13 cellular contexts compared by ENCODE assay signal in the genomic region with DNA sequence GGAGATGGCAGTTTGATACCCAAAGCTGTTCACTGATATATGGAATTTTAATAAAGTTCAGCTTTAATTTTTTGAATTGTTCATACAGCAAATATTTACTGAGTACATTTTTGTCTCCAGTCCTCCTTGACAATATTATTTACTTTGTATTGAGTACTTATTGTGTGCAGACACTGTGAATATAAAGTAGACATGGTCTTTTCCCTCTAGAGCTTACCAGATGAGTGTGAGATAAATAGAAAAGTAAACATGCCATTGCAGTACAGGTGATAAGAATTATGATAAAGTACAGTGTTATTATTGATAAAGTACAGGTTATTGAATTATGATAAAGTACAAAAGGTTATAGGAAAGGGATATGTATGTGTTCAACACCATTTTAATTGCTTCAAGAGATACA. TPM values are rescaled to one million over a fixed set of nuclear protein-coding genes. Genes with fewer than 3 reads are reported as not detected.
A peak's percentile ranks its signal among the peaks of the same experiment; 100 is the strongest.
DNase-seq lines count a peak whose midpoint lies in the region; TF ChIP-seq lines count a peak whose summit lies in the region.
"Had no signal": no experiment of that assay in that cellular context is flagged by ENCODE, and none has a peak within 500 bp of the region (broad histone marks: within the 10 kb centered on the region; RNA-seq: fewer than 3 reads in every experiment).

No MANE protein-coding gene starts in this region.

- H3K4me3 ChIP-seq in AG04450 (ENCODE audit: low read depth, low read length) (peak overlapping the region; percentile 3; the same call in 1 of the 2 replicates), GM06990 (replicated peaks; ENCODE audit: low read depth, low read length) (peak overlapping the region; percentile 95; the same call in 1 of the 2 replicates), foreskin fibroblast (ENCODE audit: low read depth in 1 of 2, low read length in 2 of 2) (peak overlapping the region; percentile 85 to 86)

- H3K9me3 ChIP-seq in AG04450 (ENCODE audit: control insufficient read depth, insufficient read depth, low read length) = no peaks in the 10 kb centered on the region; the same call in 1 of the 2 replicates

- no peak for DNase-seq in AG04450 (ENCODE audit: low read depth, low spot score)
- no peak for DNase-seq in GM06990 (ENCODE audit: extremely low read depth, insufficient read length)
- no peak for DNase-seq in foreskin fibroblast
- no peak for DNase-seq in AG08396 (ENCODE audit: low spot score)
- DNase-seq in stimulated activated CD4-positive, alpha-beta T cell treated with anti-CD3 and anti-CD28 coated beads, Interleukin-12 subunit alpha, Interleukin-12 subunit beta, amount 100 ng/mL, for 4 hours = no peak
- DNase-seq in ACHN = no peak
- DNase-seq in SHP77 treated with DMSO at 0.1 percent for 48 hours (lab: John Stamatoyannopoulos, UW) = no peak
- DNase-seq: foreskin keratinocyte; left cardiac atrium; NCI-H1105 treated with DMSO at 0.1 percent for 48 hours; stimulated activated CD4-positive, alpha-beta T cell treated with anti-CD3 and anti-CD28 coated beads, Interleukin-4, amount 100 ng/mL, for 4 hours; substantia nigra had no signal

- TF ChIP-seq CTCF in AG04450 (IDR thresholded peaks at IDR 0.05; ENCODE audit: low read depth, low read length) (no peak), GM06990 (IDR thresholded peaks at IDR 0.05; ENCODE audit: insufficient read depth, low read length, poor library complexity, severe bottlenecking) (no peak), VCaP (conservative IDR thresholded peaks at IDR 0.05) (no peak), foreskin fibroblast (IDR thresholded peaks at IDR 0.05; ENCODE audit: low read depth, low read length) (no peak)

- H3K27ac ChIP-seq in AG04450 (ENCODE audit: low read depth, low read length) = no peak overlapping the region
- H3K27ac ChIP-seq in VCaP = peak overlapping the region; percentile 94; the same call in 1 of the 2 replicates

- POLR2A ChIA-PET in AG04450 (lab: Yijun Ruan, JAX) = no interaction called here

- H3K36me3 ChIP-seq in GM06990 (ENCODE audit: control insufficient read depth, insufficient read depth, low read length) = no peaks in the 10 kb centered on the region

- CTCF ChIA-PET in AG04450 (lab: Charles Lee) = interaction anchor here (0.5 to 9.2 kb wide), 4 partner anchors 125 to 1708 kb away, joined by 3 to 65 read pairs (median 3); no protein-coding TSS in a partner anchor

- no peaks in the 10 kb centered on the region for H3K27me3 ChIP-seq in AG04450 (ENCODE audit: control insufficient read depth, insufficient read depth, low read length)
- no peaks in the 10 kb centered on the region for H3K27me3 ChIP-seq in GM06990 (replicated peaks; ENCODE audit: control insufficient read depth, insufficient read depth, low read length)
- H3K27me3 ChIP-seq: foreskin keratinocyte had no signal

- in situ Hi-C loops in ACHN (cut with HindIII; ENCODE audit: low pct_ligation_motif_present, low pct_unique_long_range_greater_than_20kb, low sequenced_read_pairs) = no loop called here

RNA-seq across cellular contexts. Expression of a gene that starts 2.1 kb away (rescaled TPM):
- polyA plus RNA-seq in AG04450 (2011; rRNA removed) = 39.0 and 54.0 TPM in 2 replicates
- 17.7 and 35.4 TPM in 2 replicates for polyA minus RNA-seq in AG04450 (2011; rRNA and poly(A)+ RNA removed)

RNA-seq across cellular contexts. Expression of a gene that starts 2.6 kb away (rescaled TPM):
- polyA plus RNA-seq in AG04450 (2011; rRNA removed) = 21.9 and 23.3 TPM in 2 replicates
- 16.0 and 19.4 TPM in 2 replicates for polyA minus RNA-seq in AG04450 (2011; rRNA and poly(A)+ RNA removed)

RNA-seq across cellular contexts. Expression of a gene that starts 60.0 kb away (rescaled TPM):
- polyA plus RNA-seq in AG04450 (2011; rRNA removed) = 31.0 and 40.4 TPM in 2 replicates
- 16.0 and 30.8 TPM in 2 replicates for polyA minus RNA-seq in AG04450 (2011; rRNA and poly(A)+ RNA removed)

Comparison
In these comparisons a context has a peak if more than half of its experiments do, and no peak if none do; other contexts are left out.
1. H3K4me3 ChIP-seq: peak in every context shown above with its lines; median percentile 95 in GM06990; 86 in foreskin fibroblast; 3 in AG04450.